In genomic region chr3:148990211-148990610, GRCh38 we compare ENCODE assay signal across 9 cellular contexts. TPM values are rescaled to one million over a fixed set of nuclear protein-coding genes. Genes with fewer than 3 reads are reported as not detected.
A peak's percentile ranks its signal among the peaks of the same experiment; 100 is the strongest.
DNase-seq lines count a peak whose midpoint lies in the region; ATAC-seq, FAIRE-seq and TF ChIP-seq lines count a peak whose summit lies in the region.
"Had no signal": no experiment of that assay in that cellular context is flagged by ENCODE, and none has a peak within 500 bp of the region (broad histone marks: within the 10 kb centered on the region; RNA-seq: fewer than 3 reads in every experiment).

No MANE protein-coding gene starts in this region.

- 44 to 63% (median 53%) methylated on average over 4 of the region's 4 CpGs for WGBS in spleen, 5 donors

- POLR2A ChIA-PET in activated CD4-positive, alpha-beta memory T cell treated with anti-CD3 and anti-CD28 coated beads, Interleukin-2, amount 10 ng/mL, durations not matched to agents 7 days and 5 days (lab: Charles Lee), result interaction anchor here (1.1 to 4.4 kb wide), 7 partner anchors 9 to 140 kb away, joined by 3 to 49 read pairs (median 13); partner anchors contain the start of gene HPS3

- peak; percentile 1 for DNase-seq in NCI-H748 (lab: John Stamatoyannopoulos, UW; ENCODE audit: unreplicated experiment)
- no peak for DNase-seq in NCI-H748 treated with DMSO at 0.1 percent for 48 hours (lab: John Stamatoyannopoulos, UW)
- DNase-seq in activated CD4-positive, alpha-beta memory T cell treated with anti-CD3 and anti-CD28 coated beads, Interleukin-2, amount 10 ng/mL, durations not matched to agents 7 days and 5 days, result no peak
- no peak for DNase-seq in spleen
- DNase-seq in activated effector memory CD4-positive, alpha-beta T cell treated with anti-CD3 and anti-CD28 coated beads, Interleukin-2, amount 50 U/mL, for 16 hours, result no peak
- no peak for DNase-seq in GM12891 (ENCODE audit: insufficient read length, low spot score)
- DNase-seq in UCSD-AML1 (lab: John Stamatoyannopoulos, UW; ENCODE audit: unreplicated experiment), result no peak

- peak overlapping the region; percentile 73 for H3K4me3 Mint-ChIP-seq in activated CD4-positive, alpha-beta memory T cell treated with anti-CD3 and anti-CD28 coated beads, Interleukin-2, amount 10 ng/mL, durations not matched to agents 7 days and 5 days

- H3K27ac Mint-ChIP-seq in activated CD4-positive, alpha-beta memory T cell treated with anti-CD3 and anti-CD28 coated beads, Interleukin-2, amount 10 ng/mL, durations not matched to agents 7 days and 5 days, result peak overlapping the region; percentile 81

- peak overlapping the region in 2 of 8 donors; percentile 81 to 92 for H3K4me3 ChIP-seq in spleen

- H3K9me3 ChIP-seq in spleen, result no peaks in the 10 kb centered on the region
- H3K9me3 ChIP-seq: A549 had no signal

- no peak for TF ChIP-seq POLR2A in spleen (IDR thresholded peaks at IDR 0.05)
- no peak for TF ChIP-seq POLR2A in GM12891 (IDR thresholded peaks at IDR 0.05; ENCODE audit: low read depth, low read length)

- intact Hi-C loops in spleen (cut with DNase I; ENCODE audit: low total_unique reads), result no loop called here

- peaks cover 28% of the 10 kb centered on the region for H3K4me1 Mint-ChIP-seq in activated CD4-positive, alpha-beta memory T cell treated with anti-CD3 and anti-CD28 coated beads, Interleukin-2, amount 10 ng/mL, durations not matched to agents 7 days and 5 days

- TF ChIP-seq CTCF in spleen (IDR thresholded peaks at IDR 0.05 in 8 of 11, conservative IDR thresholded peaks at IDR 0.05 in 3 of 11), result no peak

- peaks cover 0 to 51% (median 33%) of the 10 kb centered on the region in 6 donors for H3K4me1 ChIP-seq in spleen

- H3K27me3 Mint-ChIP-seq in activated CD4-positive, alpha-beta memory T cell treated with anti-CD3 and anti-CD28 coated beads, Interleukin-2, amount 10 ng/mL, durations not matched to agents 7 days and 5 days, result no peaks in the 10 kb centered on the region

- CTCF ChIA-PET in activated CD4-positive, alpha-beta memory T cell treated with anti-CD3 and anti-CD28 coated beads, Interleukin-2, amount 10 ng/mL, durations not matched to agents 7 days and 5 days (lab: Charles Lee), result interaction anchor here (0.9 to 2.0 kb wide), 7 partner anchors 10 to 285 kb away, joined by 3 to 8 read pairs (median 4); no protein-coding TSS in a partner anchor

- peaks cover 0 to 15% (median 11%) of the 10 kb centered on the region in 6 donors for H3K36me3 ChIP-seq in spleen

- ATAC-seq in HG03066 (IDR thresholded peaks at IDR 0.05; ENCODE audit: low read depth, unreplicated experiment), result peak; percentile 22

- no peaks in the 10 kb centered on the region for H3K27me3 ChIP-seq in spleen (replicated peaks in 1 of 7)

- H3K27ac ChIP-seq in spleen, result peak overlapping the region in 7 of 8 donors; percentile 94 to 99 (median 95)

- H3K36me3 Mint-ChIP-seq in activated CD4-positive, alpha-beta memory T cell treated with anti-CD3 and anti-CD28 coated beads, Interleukin-2, amount 10 ng/mL, durations not matched to agents 7 days and 5 days (ENCODE audit: low read depth), result peaks cover 14% of the 10 kb centered on the region

- FAIRE-seq in GM12891 (lab: Jason Lieb, UNC), result no peak
- FAIRE-seq: A549 had no signal

- H3K9me3 Mint-ChIP-seq in activated CD4-positive, alpha-beta memory T cell treated with anti-CD3 and anti-CD28 coated beads, Interleukin-2, amount 10 ng/mL, durations not matched to agents 7 days and 5 days, result no peaks in the 10 kb centered on the region

TF ChIP-seq in GM12891, 5 proteins besides CTCF, POLR2A, EP300 and RAD21:
- TF ChIP-seq POU2F2 (IDR thresholded peaks at IDR 0.05; ENCODE audit: low read depth, low read length), result no peak

RNA-seq across cellular contexts. Expression of gene GYG1, which starts 1.1 kb away (rescaled TPM):
- 10 to 100 TPM; 44.5 to 46.5 TPM for total RNA-seq in activated CD4-positive, alpha-beta memory T cell treated with anti-CD3 and anti-CD28 coated beads, Interleukin-2, amount 10 ng/mL, durations not matched to agents 7 days and 5 days
- 100 to 1,000 TPM in 2 of 7 donors, 10 to 100 TPM in 5; 50.8 to 117 (median 58.3) TPM for total RNA-seq in spleen
- polyA plus RNA-seq in spleen, result 10 to 100 TPM; 21.4 to 49.7 (median 28.5) TPM
- polyA plus RNA-seq in GM12891 (2012; ENCODE audit: low read depth, missing spikeins), result 10.2 TPM
